Comparison of ENCODE assay signal across 37 cellular contexts in the genomic region with DNA sequence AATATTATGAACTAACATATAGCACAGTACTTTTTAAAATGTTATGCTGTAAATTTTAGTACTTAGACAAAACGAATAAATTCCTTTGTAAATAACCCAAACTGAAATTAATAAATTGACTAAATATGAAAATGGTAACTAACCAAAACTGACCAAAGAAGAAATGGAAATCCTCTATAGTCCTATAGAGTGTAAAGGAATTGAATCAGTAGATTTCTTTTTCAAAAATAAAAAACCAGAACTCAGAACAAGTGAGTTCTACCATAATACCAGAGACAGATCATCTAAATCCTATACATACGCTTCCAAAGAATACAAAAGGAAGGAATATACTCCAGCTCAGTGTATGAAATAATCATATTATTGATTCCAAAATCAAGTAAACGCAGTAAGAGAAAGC. TPM values are rescaled to one million over a fixed set of nuclear protein-coding genes. Genes with fewer than 3 reads are reported as not detected.
"Had no signal": no experiment of that assay in that cellular context is flagged by ENCODE, and none has a peak within 500 bp of the region (broad histone marks: within the 10 kb centered on the region; RNA-seq: fewer than 3 reads in every experiment).

No MANE protein-coding gene starts in this region.

- DNase-seq: hypothalamus; immature natural killer cell; kidney; left colon; left lung; lower lobe of right lung; mammary epithelial cell; mesenchymal stem cell; naive B cell; natural killer cell; nephron progenitor cell; occipital lobe; right lobe of liver; stimulated activated CD4-positive, alpha-beta T cell treated with anti-CD3 and anti-CD28 coated beads, Interleukin-12 subunit alpha, Interleukin-12 subunit beta, amount 100 ng/mL, for 4 hours; stimulated activated CD4-positive, alpha-beta T cell treated with anti-CD3 and anti-CD28 coated beads, Interleukin-15, amount 100 ng/mL, for 24 hours; stimulated activated CD4-positive, alpha-beta T cell treated with anti-CD3 and anti-CD28 coated beads, Interleukin-2, amount 100 ng/mL, for 24 hours; stimulated activated CD4-positive, alpha-beta T cell treated with anti-CD3 and anti-CD28 coated beads, Interleukin-4, amount 100 ng/mL, for 1 hour; stimulated activated naive B cell treated with anti-CD40 and anti-IgM and Interleukin-4, amounts not matched to agents 10 μg/mL and 1 μg/mL and 100 μg/mL, for 72 hours; stimulated activated naive CD8-positive, alpha-beta T cell treated with anti-CD3 and anti-CD28 coated beads, Interleukin-15, Interleukin-2, amounts not matched to agents 100 U/mL and 50 U/mL, for 24 hours; stomach; testis; thyroid gland; transverse colon; upper lobe of left lung had no signal

- FAIRE-seq: islet of Langerhans, kidney had no signal

- H3K27ac ChIP-seq: left lung, lower lobe of right lung, neural progenitor cell, neutrophil, right atrium auricular region, right lobe of liver, stomach, testis, thyroid gland, transverse colon, upper lobe of left lung, vagina had no signal

- ATAC-seq: left colon; left lung; lower lobe of right lung; natural killer cell; right lobe of liver; stimulated activated naive B cell treated with anti-CD40 and anti-IgM and Interleukin-4, amounts not matched to agents 10 μg/mL and 1 μg/mL and 100 μg/mL, for 72 hours; stimulated activated naive CD8-positive, alpha-beta T cell treated with anti-CD3 and anti-CD28 coated beads, Interleukin-15, Interleukin-2, amounts not matched to agents 100 U/mL and 50 U/mL, for 24 hours had no signal

- H3K9me3 ChIP-seq: neutrophil, right lobe of liver, testis, thyroid gland, vagina had no signal

- H3K4me3 ChIP-seq: left lung, lower lobe of right lung, neural progenitor cell, right atrium auricular region, right lobe of liver, stomach, testis, thyroid gland, transverse colon, upper lobe of left lung, vagina had no signal

- H3K36me3 ChIP-seq: left lung, lower lobe of right lung, neural progenitor cell, neutrophil, right atrium auricular region, right lobe of liver, stomach, thyroid gland, transverse colon, upper lobe of left lung, vagina had no signal

- H3K4me1 ChIP-seq: left lung, lower lobe of right lung, neural progenitor cell, right atrium auricular region, right lobe of liver, stomach, testis, thyroid gland, transverse colon, upper lobe of left lung, vagina had no signal

- H3K27me3 ChIP-seq: left lung, neural progenitor cell, neutrophil, right atrium auricular region, right lobe of liver, stomach, testis, thyroid gland, transverse colon, upper lobe of left lung, vagina had no signal

RNA-seq across cellular contexts. Expression of gene TMPRSS12, which starts 39.8 kb away (rescaled TPM):
- total RNA-seq: kidney, left colon, left lung, liver, lower lobe of right lung, mammary epithelial cell, mononuclear cell, natural killer cell, occipital lobe, osteocyte, progenitor cell of endocrine pancreas, pulmonary artery endothelial cell, renal cortical epithelial cell, right atrium auricular region, right lobe of liver, skeletal muscle tissue, stomach, transverse colon, upper lobe of left lung, urinary bladder, vagina had no signal
- polyA plus RNA-seq: immature natural killer cell, liver, mammary epithelial cell, stomach, urinary bladder had no signal
